Comparison of ENCODE assay signal across 8 cellular contexts in the genomic region with DNA sequence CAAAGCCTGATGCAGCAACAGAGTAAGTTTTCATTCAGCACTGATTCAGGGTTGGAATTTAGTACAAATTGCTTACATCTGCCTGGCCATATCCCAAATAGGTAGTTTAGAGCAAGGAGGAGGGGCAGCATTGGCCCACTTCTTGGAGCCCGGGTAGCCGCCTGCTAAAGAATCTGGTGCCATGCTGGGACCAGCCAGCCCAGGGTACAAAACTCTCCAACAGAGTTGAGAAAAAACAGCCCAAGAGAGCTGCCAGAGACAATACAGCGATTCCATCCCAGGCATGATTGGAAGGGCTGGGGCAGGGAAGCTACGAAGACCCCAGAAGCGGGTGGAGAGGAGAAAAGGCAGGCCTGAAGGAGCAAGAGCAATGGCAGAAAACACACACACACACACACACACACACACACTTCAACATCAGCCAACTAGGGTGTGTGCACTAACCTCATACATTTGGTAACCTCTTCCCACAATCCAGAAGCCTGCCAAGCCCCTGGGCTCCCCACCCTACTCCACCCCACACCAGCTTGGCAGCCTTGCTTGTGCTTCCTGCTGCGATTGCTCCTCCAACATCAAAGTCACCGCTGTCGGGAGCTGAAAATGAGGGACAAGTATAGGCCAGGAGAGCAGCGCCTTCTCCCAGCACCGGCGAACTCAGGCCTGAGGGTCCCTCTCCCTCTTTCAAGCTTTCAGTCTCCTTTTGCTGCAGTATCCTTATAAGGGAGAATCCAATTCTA. TPM values are rescaled to one million over a fixed set of nuclear protein-coding genes. Genes with fewer than 3 reads are reported as not detected.
DNase-seq lines count a peak whose midpoint lies in the region; ATAC-seq and TF ChIP-seq lines count a peak whose summit lies in the region.

No MANE protein-coding gene starts in this region.

- peak overlapping the region; percentile 93 for H3K27ac ChIP-seq in mesodermal cell (ENCODE audit: low read depth, low read length, severe bottlenecking)
- H3K27ac ChIP-seq in upper lobe of left lung = peak overlapping the region; percentile 86 to 95 (median 89)

- H3K4me1 Mint-ChIP-seq in effector memory CD8-positive, alpha-beta T cell (ENCODE audit: low read depth in 2 of 2) = peaks cover 42 to 55% of the 10 kb centered on the region in 2 donors

- H3K9me3 Mint-ChIP-seq in effector memory CD8-positive, alpha-beta T cell = no peaks in the 10 kb centered on the region

- peak overlapping the region; percentile 97 to 98 for H3K27ac Mint-ChIP-seq in effector memory CD8-positive, alpha-beta T cell

- TF ChIP-seq CTCF in AG10803 (conservative IDR thresholded peaks at IDR 0.05; ENCODE audit: low read length) = no peak
- TF ChIP-seq CTCF in upper lobe of left lung (IDR thresholded peaks at IDR 0.05) = no peak

- no peaks in the 10 kb centered on the region for H3K27me3 ChIP-seq in HAP-1 (ENCODE audit: low read depth)
- no peaks in the 10 kb centered on the region for H3K27me3 ChIP-seq in upper lobe of left lung

- in situ Hi-C loops in HAP-1 (cut with MboI; ENCODE audit: low sequenced_read_pairs) = no loop called here

- H3K4me1 ChIP-seq in HAP-1 (peaks cover 8% of the 10 kb centered on the region), mesodermal cell (ENCODE audit: control insufficient read depth, insufficient read depth, low read length, poor library complexity, severe bottlenecking) (peaks cover 19% of the 10 kb centered on the region), upper lobe of left lung (peaks cover 22 to 42% (median 32%) of the 10 kb centered on the region in 4 donors)

- TF ChIP-seq POLR2A in upper lobe of left lung (IDR thresholded peaks at IDR 0.05) = no peak

- H3K9me3 ChIP-seq in HAP-1 (no peaks in the 10 kb centered on the region), mesodermal cell (ENCODE audit: control insufficient read depth, low read length) (no peaks in the 10 kb centered on the region), upper lobe of left lung (no peaks in the 10 kb centered on the region)

- H3K27me3 Mint-ChIP-seq in effector memory CD8-positive, alpha-beta T cell = no peaks in the 10 kb centered on the region

- H3K4me3 Mint-ChIP-seq in effector memory CD8-positive, alpha-beta T cell = peak overlapping the region; percentile 96 to 97

- peak; percentile 82 for DNase-seq in AG10803 (ENCODE audit: low read depth)
- peak; percentile 44 for DNase-seq in HAP-1 (ENCODE audit: low spot score in 2 of 2)
- DNase-seq in effector memory CD8-positive, alpha-beta T cell = no peak
- peak in 1 of 2 donors; percentile 79 for DNase-seq in upper lobe of left lung
- DNase-seq in SHP77 treated with DMSO at 0.1 percent for 48 hours (lab: John Stamatoyannopoulos, UW) = no peak

- WGBS in mesodermal cell (ENCODE audit: insufficient coverage in 2 of 2), 2 experiments = 10 to 13% methylated on average over 4 to 6 of the region's 11 CpGs
- WGBS in upper lobe of left lung, 2 donors = 9 to 16% methylated on average over 7 to 11 of the region's 11 CpGs

- H3K36me3 ChIP-seq in HAP-1 (replicated peaks) (0 out of 2 replicates have a peak, but pooled peaks cover 3% of the 10 kb centered on the region), mesodermal cell (ENCODE audit: control insufficient read depth, insufficient read depth, low read length) (peaks cover 13% of the 10 kb centered on the region), upper lobe of left lung (no peaks in the 10 kb centered on the region)

- peak overlapping the region; percentile 71 for H3K4me3 ChIP-seq in AG10803 (ENCODE audit: low read length)
- peak overlapping the region; percentile 84 for H3K4me3 ChIP-seq in HAP-1
- H3K4me3 ChIP-seq in mesodermal cell (ENCODE audit: extremely low read depth, insufficient read depth, low read length, poor library complexity, severe bottlenecking) = peak overlapping the region; percentile 84
- peak overlapping the region; percentile 36 to 96 (median 82) for H3K4me3 ChIP-seq in upper lobe of left lung

- ATAC-seq in SK-N-SH treated with all-trans-retinoic acid at 6 μM for 48 hours (peak; percentile 12; the same call in 1 of the 3 replicates), upper lobe of left lung (ENCODE audit: low FRiP score in 2 of 2) (peak; percentile 74 to 89), GM18511 (IDR thresholded peaks at IDR 0.05; ENCODE audit: unreplicated experiment) (no peak)
- ATAC-seq in effector memory CD8-positive, alpha-beta T cell (replicated peaks) = no peak

- peaks cover 9% of the 10 kb centered on the region for H3K36me3 Mint-ChIP-seq in effector memory CD8-positive, alpha-beta T cell (ENCODE audit: insufficient read depth)

- TF ChIP-seq EP300 in upper lobe of left lung (IDR thresholded peaks at IDR 0.05) = no peak

TF ChIP-seq in SK-N-SH treated with all-trans-retinoic acid at 6 μM for 48 hours, 23 proteins besides CTCF, POLR2A, EP300 and RAD21:
- TF ChIP-seq TCF4 (CRISPR knock-in tag; IDR thresholded peaks at IDR 0.05; ENCODE audit: borderline replicate concordance) (no peak), ZC3H10 (CRISPR knock-in tag; IDR thresholded peaks at IDR 0.05) (no peak), ISL1 (CRISPR knock-in tag; IDR thresholded peaks at IDR 0.05) (no peak), GLIS3 (CRISPR knock-in tag; IDR thresholded peaks at IDR 0.05) (no peak), ZFP3 (CRISPR knock-in tag; IDR thresholded peaks at IDR 0.05) (no peak), ESRRG (CRISPR knock-in tag; IDR thresholded peaks at IDR 0.05) (no peak), ZNF565 (CRISPR knock-in tag; conservative IDR thresholded peaks at IDR 0.05; ENCODE audit: low read depth) (no peak), ZNF70 (CRISPR knock-in tag; IDR thresholded peaks at IDR 0.05) (no peak), OSR1 (CRISPR knock-in tag; IDR thresholded peaks at IDR 0.05) (no peak)
- TF ChIP-seq, protein P1, sequence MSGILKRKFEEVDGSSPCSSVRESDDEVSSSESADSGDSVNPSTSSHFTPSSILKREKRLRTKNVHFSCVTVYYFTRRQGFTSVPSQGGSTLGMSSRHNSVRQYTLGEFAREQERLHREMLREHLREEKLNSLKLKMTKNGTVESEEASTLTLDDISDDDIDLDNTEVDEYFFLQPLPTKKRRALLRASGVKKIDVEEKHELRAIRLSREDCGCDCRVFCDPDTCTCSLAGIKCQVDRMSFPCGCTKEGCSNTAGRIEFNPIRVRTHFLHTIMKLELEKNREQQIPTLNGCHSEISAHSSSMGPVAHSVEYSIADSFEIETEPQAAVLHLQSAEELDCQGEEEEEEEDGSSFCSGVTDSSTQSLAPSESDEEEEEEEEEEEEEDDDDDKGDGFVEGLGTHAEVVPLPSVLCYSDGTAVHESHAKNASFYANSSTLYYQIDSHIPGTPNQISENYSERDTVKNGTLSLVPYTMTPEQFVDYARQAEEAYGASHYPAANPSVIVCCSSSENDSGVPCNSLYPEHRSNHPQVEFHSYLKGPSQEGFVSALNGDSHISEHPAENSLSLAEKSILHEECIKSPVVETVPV (CRISPR knock-in tag; IDR thresholded peaks at IDR 0.05) = no peak

RNA-seq across cellular contexts. Expression of a gene that starts 1.3 kb away (rescaled TPM):
- polyA plus RNA-seq in mesodermal cell (2013, experiment 1 of 2) = 15.7 TPM
- 11.4 TPM for polyA plus RNA-seq in mesodermal cell (2013, experiment 2 of 2)
- total RNA-seq in upper lobe of left lung = 10 to 100 TPM; 14.1 to 84.9 (median 39.9) TPM

RNA-seq across cellular contexts. Expression of a gene that starts 22.9 kb away (rescaled TPM):
- 15.6 TPM for polyA plus RNA-seq in mesodermal cell (2013, experiment 1 of 2)
- 16.9 TPM for polyA plus RNA-seq in mesodermal cell (2013, experiment 2 of 2)
- 100 to 1,000 TPM in 2 of 6 donors, 10 to 100 TPM in 4; 40.0 to 167 (median 69.2) TPM for total RNA-seq in upper lobe of left lung

Comparison
In these comparisons a context has a peak if more than half of its experiments do, and no peak if none do; other contexts are left out.
1. DNase-seq: peak in AG10803 (single experiment) and HAP-1 (2 of 2); none in effector memory CD8-positive, alpha-beta T cell (0 of 3) and SHP77 treated with DMSO at 0.1 percent for 48 hours (single experiment).
2. ATAC-seq: peak in SK-N-SH treated with all-trans-retinoic acid at 6 μM for 48 hours (single experiment) and upper lobe of left lung (2 of 2); none in effector memory CD8-positive, alpha-beta T cell (single experiment) and GM18511 (single experiment).
3. Peak in every context shown above with its lines, with median percentiles within 50 percentile points of each other: H3K4me3 ChIP-seq.